8 cellular contexts compared by ENCODE assay signal in genomic region chr11:17014774-17015638, GRCh38. TPM values are rescaled to one million over a fixed set of nuclear protein-coding genes. Genes with fewer than 3 reads are reported as not detected.
A peak's percentile ranks its signal among the peaks of the same experiment; 100 is the strongest.
DNase-seq lines count a peak whose midpoint lies in the region; ATAC-seq and TF ChIP-seq lines count a peak whose summit lies in the region.

No MANE protein-coding gene starts in this region.

- H3K4me1 ChIP-seq in ascending aorta = peaks cover 0 to 3% of the 10 kb centered on the region in 2 donors

- peak overlapping the region; percentile 70 to 98 for H3K4me3 ChIP-seq in ascending aorta

- TF ChIP-seq CTCF in AG09319 (IDR thresholded peaks at IDR 0.05; ENCODE audit: low read depth, low read length) (peak; percentile 6), ascending aorta (IDR thresholded peaks at IDR 0.05) (peak in 2 of 3 experiments; percentile 16 to 30)

- no peaks in the 10 kb centered on the region for H3K9me3 ChIP-seq in ascending aorta

- ATAC-seq in GM18868 (IDR thresholded peaks at IDR 0.05; ENCODE audit: unreplicated experiment) = peak; percentile 41
- ATAC-seq in HG03457 (IDR thresholded peaks at IDR 0.05; ENCODE audit: unreplicated experiment) = no peak

- no peaks in the 10 kb centered on the region for H3K27me3 ChIP-seq in ascending aorta

- no peak overlapping the region for H3K27ac ChIP-seq in ascending aorta

- H3K36me3 ChIP-seq in ascending aorta = no peaks in the 10 kb centered on the region

- intact Hi-C loops in ascending aorta (cut with DNase I) = loop anchor here (2.0 kb wide), 1 partner anchor 62 kb away; the partner anchor contains the start of gene RPS13

- DNase-seq in AG09319 (ENCODE audit: extremely low read depth, low read depth) = no peak
- peak; percentile 74 for DNase-seq in NCI-H748 (lab: John Stamatoyannopoulos, UW; ENCODE audit: unreplicated experiment)
- no peak for DNase-seq in ascending aorta (ENCODE audit: low spot score in 2 of 2)
- peak; percentile 76 for DNase-seq in iPS-NIHi7 (ENCODE audit: extremely low spot score)
- peak; percentile 24 to 26 for DNase-seq in stimulated activated CD4-positive, alpha-beta T cell treated with anti-CD3 and anti-CD28 coated beads, Interleukin-2, amount 100 ng/mL, for 24 hours
- no peak for DNase-seq in OCI-M2 (lab: John Stamatoyannopoulos, UW; ENCODE audit: unreplicated experiment)

RNA-seq across cellular contexts. Expression of gene PLEKHA7, which starts 0.8 kb away (rescaled TPM):
- total RNA-seq in ascending aorta = 9.5 TPM

Comparison
In these comparisons a context has a peak if more than half of its experiments do, and no peak if none do; other contexts are left out.
1. DNase-seq: peak in NCI-H748 (single experiment), iPS-NIHi7 (single experiment) and stimulated activated CD4-positive, alpha-beta T cell treated with anti-CD3 and anti-CD28 coated beads, Interleukin-2, amount 100 ng/mL, for 24 hours (2 of 2); none in AG09319 (single experiment), ascending aorta (0 of 2) and OCI-M2 (single experiment).